14 cellular contexts compared by ENCODE assay signal in the genomic region with DNA sequence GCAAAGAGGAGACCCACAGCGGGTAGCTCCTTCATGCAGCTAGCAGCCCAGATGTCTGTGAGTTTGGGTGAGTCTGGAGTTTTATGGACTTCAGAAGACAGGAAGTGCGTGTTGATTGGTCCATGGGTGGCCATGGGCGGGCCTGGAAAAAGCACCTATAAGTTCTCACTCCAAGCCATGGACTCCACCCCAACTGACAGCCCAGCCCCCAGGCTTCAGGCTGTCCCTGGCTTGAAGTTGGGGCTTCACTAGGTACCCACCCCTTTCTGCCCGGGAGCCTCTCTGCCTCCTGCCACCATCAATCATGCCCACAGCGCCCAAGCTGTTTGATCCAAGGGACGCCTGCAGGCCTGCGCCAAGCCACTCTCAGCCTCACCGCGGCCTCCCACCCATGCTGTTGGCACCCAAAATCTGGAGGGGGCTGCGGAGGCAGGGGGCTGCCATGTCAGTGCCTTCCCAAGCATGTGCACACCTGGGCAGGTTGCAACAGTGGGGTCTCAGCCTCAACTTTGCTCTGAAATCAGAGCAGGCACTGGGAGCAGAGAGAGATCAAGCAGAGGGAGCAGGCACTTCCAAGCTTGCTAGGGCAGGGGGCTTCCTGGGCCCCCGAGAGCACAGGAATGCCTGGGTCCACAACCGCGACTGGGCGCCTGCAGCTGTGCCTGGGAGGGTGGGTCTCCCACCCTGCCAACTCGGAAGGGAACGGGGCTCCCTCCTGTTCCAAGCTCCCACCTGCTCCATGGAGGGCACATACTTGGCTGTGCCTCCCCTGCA.
A peak's percentile ranks its signal among the peaks of the same experiment; 100 is the strongest.
DNase-seq lines count a peak whose midpoint lies in the region; ATAC-seq, FAIRE-seq and TF ChIP-seq lines count a peak whose summit lies in the region.
"Had no signal": no experiment of that assay in that cellular context is flagged by ENCODE, and none has a peak within 500 bp of the region (broad histone marks: within the 10 kb centered on the region; RNA-seq: fewer than 3 reads in every experiment).

No MANE protein-coding gene starts in this region.

- CTCF ChIA-PET in WTC11 (lab: Charles Lee): no interaction called here
- CTCF ChIA-PET in activated CD4-positive, alpha-beta memory T cell treated with anti-CD3 and anti-CD28 coated beads, Interleukin-2, amount 10 ng/mL, durations not matched to agents 7 days and 5 days (lab: Charles Lee): no interaction called here

- DNase-seq in Jurkat, Clone E6-1 (ENCODE audit: low read depth, low spot score): peak; percentile 4
- peak; percentile 29 for DNase-seq in WTC11 (ENCODE audit: low spot score)
- DNase-seq in right cardiac atrium: peak; percentile 21 to 76 (median 60)
- peak; percentile 43 for DNase-seq in small intestine
- no peak for DNase-seq in activated CD4-positive, alpha-beta memory T cell treated with anti-CD3 and anti-CD28 coated beads, Interleukin-2, amount 10 ng/mL, durations not matched to agents 7 days and 5 days
- DNase-seq: NCI-H1048; stimulated activated CD4-positive, alpha-beta T cell treated with anti-CD3 and anti-CD28 coated beads, Interleukin-4, amount 100 ng/mL, for 4 hours had no signal

- peaks cover 9% of the 10 kb centered on the region for H3K9me3 Mint-ChIP-seq in WTC11
- peaks cover 17% of the 10 kb centered on the region for H3K9me3 Mint-ChIP-seq in activated CD4-positive, alpha-beta memory T cell treated with anti-CD3 and anti-CD28 coated beads, Interleukin-2, amount 10 ng/mL, durations not matched to agents 7 days and 5 days

- no peaks in the 10 kb centered on the region for H3K36me3 ChIP-seq in small intestine (ENCODE audit: control insufficient read depth in 2 of 2, insufficient read depth in 2 of 2, low read length in 2 of 2)

- 89% methylated on average over 16 of the region's 16 CpGs for WGBS in right cardiac atrium
- 74 to 88% (median 83%) methylated on average over 16 of the region's 16 CpGs for WGBS in small intestine, 3 donors

- no peak overlapping the region for H3K4me3 ChIP-seq in Jurkat, Clone E6-1 (ENCODE audit: low read length)
- H3K4me3 ChIP-seq in right cardiac atrium (ENCODE audit: low read length) (peak overlapping the region; percentile 52), small intestine (ENCODE audit: low read depth in 1 of 2, low read length in 2 of 2) (peak overlapping the region in 1 of 2 donors; percentile 57)

- FAIRE-seq in small intestine (lab: Jason Lieb, UNC): no peak
- FAIRE-seq: colon, G401.6, GM19239 had no signal

- H3K27me3 ChIP-seq in right cardiac atrium (ENCODE audit: control insufficient read depth, insufficient read depth) (no peaks in the 10 kb centered on the region), small intestine (ENCODE audit: control insufficient read depth in 2 of 2, insufficient read depth in 2 of 2, low read length in 2 of 2) (no peaks in the 10 kb centered on the region)

- POLR2A ChIA-PET in WTC11 (lab: Charles Lee): no interaction called here
- POLR2A ChIA-PET in activated CD4-positive, alpha-beta memory T cell treated with anti-CD3 and anti-CD28 coated beads, Interleukin-2, amount 10 ng/mL, durations not matched to agents 7 days and 5 days (lab: Charles Lee): no interaction called here

- TF ChIP-seq CTCF in WTC11 (IDR thresholded peaks at IDR 0.05): no peak

- peaks cover 10% of the 10 kb centered on the region for H3K4me1 Mint-ChIP-seq in WTC11
- no peaks in the 10 kb centered on the region for H3K4me1 Mint-ChIP-seq in activated CD4-positive, alpha-beta memory T cell treated with anti-CD3 and anti-CD28 coated beads, Interleukin-2, amount 10 ng/mL, durations not matched to agents 7 days and 5 days
- H3K4me1 Mint-ChIP-seq: memory B cell had no signal

- H3K27ac ChIP-seq in right cardiac atrium (ENCODE audit: low read length) (no peak overlapping the region), small intestine (ENCODE audit: low read depth in 1 of 2, low read length in 1 of 2) (no peak overlapping the region)

- ATAC-seq in WTC11: peak; percentile 74
- peak; percentile 80 to 86 for ATAC-seq in right cardiac atrium
- ATAC-seq in GM18502 (IDR thresholded peaks at IDR 0.05; ENCODE audit: poor library complexity, unreplicated experiment): no peak
- ATAC-seq in GM21447 (IDR thresholded peaks at IDR 0.05; ENCODE audit: unreplicated experiment): no peak
- no peak for ATAC-seq in HG03196 (IDR thresholded peaks at IDR 0.05; ENCODE audit: unreplicated experiment)

- H3K27ac Mint-ChIP-seq in WTC11: no peak overlapping the region
- no peak overlapping the region for H3K27ac Mint-ChIP-seq in activated CD4-positive, alpha-beta memory T cell treated with anti-CD3 and anti-CD28 coated beads, Interleukin-2, amount 10 ng/mL, durations not matched to agents 7 days and 5 days
- H3K27ac Mint-ChIP-seq: memory B cell had no signal

- no peaks in the 10 kb centered on the region for H3K9me3 ChIP-seq in right cardiac atrium (ENCODE audit: control insufficient read depth, low read length)
- no peaks in the 10 kb centered on the region for H3K9me3 ChIP-seq in small intestine (ENCODE audit: control insufficient read depth, low read depth)

- H3K36me3 Mint-ChIP-seq in WTC11: no peaks in the 10 kb centered on the region
- H3K36me3 Mint-ChIP-seq in activated CD4-positive, alpha-beta memory T cell treated with anti-CD3 and anti-CD28 coated beads, Interleukin-2, amount 10 ng/mL, durations not matched to agents 7 days and 5 days (ENCODE audit: low read depth): no peaks in the 10 kb centered on the region
- H3K36me3 Mint-ChIP-seq: memory B cell had no signal

- peak overlapping the region; percentile 74 for H3K4me3 Mint-ChIP-seq in WTC11
- H3K4me3 Mint-ChIP-seq in activated CD4-positive, alpha-beta memory T cell treated with anti-CD3 and anti-CD28 coated beads, Interleukin-2, amount 10 ng/mL, durations not matched to agents 7 days and 5 days: no peak overlapping the region
- H3K4me3 Mint-ChIP-seq: memory B cell had no signal

- intact Hi-C loops in right cardiac atrium (cut with DNase I): loop anchor here in 1 of 4 donors (10.0 kb wide), 1 partner anchor 83 kb away; no protein-coding TSS in a partner anchor

- H3K27me3 Mint-ChIP-seq in WTC11 (ENCODE audit: low read depth): peaks cover 22% of the 10 kb centered on the region
- no peaks in the 10 kb centered on the region for H3K27me3 Mint-ChIP-seq in activated CD4-positive, alpha-beta memory T cell treated with anti-CD3 and anti-CD28 coated beads, Interleukin-2, amount 10 ng/mL, durations not matched to agents 7 days and 5 days
- H3K27me3 Mint-ChIP-seq: memory B cell had no signal

- H3K4me1 ChIP-seq in right cardiac atrium (ENCODE audit: control insufficient read depth, insufficient read depth, low read length): peaks cover 3% of the 10 kb centered on the region
- no peaks in the 10 kb centered on the region for H3K4me1 ChIP-seq in small intestine (ENCODE audit: control insufficient read depth in 2 of 2, insufficient read depth in 1 of 2, low read depth in 1 of 2, low read length in 1 of 2)

TF ChIP-seq in WTC11, 78 proteins besides CTCF, POLR2A, EP300 and RAD21:
- no peak for TF ChIP-seq ATF1 (CRISPR knock-in tag; IDR thresholded peaks at IDR 0.05)
- TF ChIP-seq, protein P1, sequence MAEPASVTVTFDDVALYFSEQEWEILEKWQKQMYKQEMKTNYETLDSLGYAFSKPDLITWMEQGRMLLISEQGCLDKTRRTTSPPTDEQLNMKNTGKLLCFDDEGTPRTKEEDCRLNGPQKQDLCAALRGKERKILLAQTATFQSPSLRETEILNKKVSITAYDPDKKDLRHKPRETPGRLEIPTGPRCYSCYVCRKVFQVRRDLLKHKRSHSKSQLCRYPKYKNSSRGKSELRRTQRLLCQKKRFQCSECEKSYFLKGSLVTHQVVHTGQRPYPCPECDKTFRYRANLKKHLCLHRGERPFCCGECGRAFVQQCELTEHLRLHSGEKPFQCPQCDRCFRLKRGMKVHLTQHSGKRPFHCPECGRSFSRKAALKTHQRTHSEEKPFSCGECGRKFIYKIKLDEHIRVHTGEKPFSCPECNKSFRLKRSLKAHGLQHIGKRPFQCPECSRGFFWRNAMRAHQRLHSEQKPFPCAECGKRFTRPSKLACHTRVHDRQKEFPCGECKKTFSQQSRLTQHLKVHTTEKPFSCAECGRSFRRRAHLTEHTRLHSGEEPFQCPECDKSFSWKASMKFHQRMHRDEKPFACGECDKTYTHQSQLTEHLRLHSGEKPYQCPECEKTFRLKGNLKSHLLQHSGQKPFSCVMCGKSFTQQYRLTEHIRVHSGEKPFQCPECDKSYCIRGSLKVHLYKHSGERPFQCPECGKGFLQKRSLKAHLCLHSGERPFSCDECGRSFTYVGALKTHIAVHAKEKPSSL (CRISPR knock-in tag; conservative IDR thresholded peaks at IDR 0.05): no peak

Comparison
In these comparisons a context has a peak if more than half of its experiments do, and no peak if none do; other contexts are left out.
1. ATAC-seq: peak in WTC11 (single experiment) and right cardiac atrium (2 of 2); none in GM18502 (single experiment), GM21447 (single experiment) and HG03196 (single experiment).